1 cellular context compared by ENCODE assay signal in genomic region chr12:6195665-6196535, GRCh38.
A peak's percentile ranks its signal among the peaks of the same experiment; 100 is the strongest.
TF ChIP-seq lines count a peak whose summit lies in the region.

No MANE protein-coding gene starts in this region.

TF ChIP-seq in K562, 482 proteins besides CTCF, POLR2A, EP300 and RAD21 (continued from another document):
- TF ChIP-seq USF2 (CRISPR knock-in tag; IDR thresholded peaks at IDR 0.05) (peak; percentile 15; the same call in 1 of the 2 replicates), ZNF175 (CRISPR knock-in tag; IDR thresholded peaks at IDR 0.05; ENCODE audit: low read depth) (no peak), TEAD2 (tag; IDR thresholded peaks at IDR 0.05) (no peak), MEIS2 (IDR thresholded peaks at IDR 0.05; ENCODE audit: partially characterized antibody) (no peak), TRIM28 (IDR thresholded peaks at IDR 0.05) (no peak), HES1 (IDR thresholded peaks at IDR 0.05; ENCODE audit: low read depth) (no peak), E2F4 (CRISPR knock-in tag; IDR thresholded peaks at IDR 0.05; ENCODE audit: low read depth) (no peak), ZMIZ1 (IDR thresholded peaks at IDR 0.05; ENCODE audit: low read depth in 2 of 2, low read length in 2 of 2) (no peak), CREM (IDR thresholded peaks at IDR 0.05; ENCODE audit: low read depth) (peak; percentile 25; the same call in 1 of the 2 replicates), TFAP4 (CRISPR knock-in tag; IDR thresholded peaks at IDR 0.05; ENCODE audit: borderline replicate concordance) (peak; percentile 63), ARID2 (IDR thresholded peaks at IDR 0.05) (peak; percentile 27; the same call in 1 of the 2 replicates), CHAMP1 (IDR thresholded peaks at IDR 0.05) (no peak), ASH1L (IDR thresholded peaks at IDR 0.05; ENCODE audit: borderline replicate concordance, low read depth, partially characterized antibody) (no peak), NFIX (CRISPR knock-in tag; IDR thresholded peaks at IDR 0.05; ENCODE audit: low read depth) (no peak), E2F8 (IDR thresholded peaks at IDR 0.05; ENCODE audit: low read depth, partially characterized antibody) (no peak), ZNF121 (CRISPR knock-in tag; conservative IDR thresholded peaks at IDR 0.05) (no peak), KDM4B (IDR thresholded peaks at IDR 0.05; ENCODE audit: borderline replicate concordance in 2 of 2, low read depth in 1 of 2) (no peak), STAT5B (CRISPR knock-in tag; IDR thresholded peaks at IDR 0.05) (no peak), U2AF1 (optimal IDR thresholded peaks at IDR 0.05; ENCODE audit: low read depth, low read length) (no peak), HMBOX1 (IDR thresholded peaks at IDR 0.05) (no peak), CBX5 (IDR thresholded peaks at IDR 0.05; ENCODE audit: borderline replicate concordance, low read depth) (no peak), ETS2 (tag; IDR thresholded peaks at IDR 0.05; ENCODE audit: borderline replicate concordance, poor library complexity, severe bottlenecking) (no peak), ESRRA (IDR thresholded peaks at IDR 0.05; ENCODE audit: borderline replicate concordance, low read depth) (no peak), TBP (optimal IDR thresholded peaks at IDR 0.05; ENCODE audit: low read depth, low read length) (no peak), THRB (CRISPR knock-in tag; conservative IDR thresholded peaks at IDR 0.05) (no peak), RBM39 (optimal IDR thresholded peaks at IDR 0.05; ENCODE audit: low read depth, low read length) (no peak), MTA1 (IDR thresholded peaks at IDR 0.05; ENCODE audit: borderline replicate concordance) (no peak), HNRNPLL (IDR thresholded peaks at IDR 0.05; ENCODE audit: low read depth, low read length, poor library complexity, severe bottlenecking) (no peak), CBFA2T2 (conservative IDR thresholded peaks at IDR 0.05) (no peak), CHD4 (IDR thresholded peaks at IDR 0.05; ENCODE audit: insufficient read depth, insufficient replicate concordance, low read depth, low read length, poor library complexity, severe bottlenecking) (no peak), SIN3A (IDR thresholded peaks at IDR 0.05; ENCODE audit: borderline replicate concordance in 2 of 2, control insufficient read depth in 1 of 2, low read depth in 2 of 2, low read length in 2 of 2) (no peak), ZNF785 (CRISPR knock-in tag; IDR thresholded peaks at IDR 0.05) (no peak), ZNF766 (CRISPR knock-in tag; conservative IDR thresholded peaks at IDR 0.05) (peak; percentile 45; the same call in 1 of the 2 replicates), ZNF232 (CRISPR knock-in tag; IDR thresholded peaks at IDR 0.05) (no peak), DEAF1 (CRISPR knock-in tag; IDR thresholded peaks at IDR 0.05) (peak; percentile 49), ELF4 (CRISPR knock-in tag; IDR thresholded peaks at IDR 0.05) (no peak), NCOR1 (IDR thresholded peaks at IDR 0.05) (no peak), HNRNPH1 (optimal IDR thresholded peaks at IDR 0.05; ENCODE audit: low read depth, low read length) (no peak), NR2F6 (CRISPR knock-in tag; IDR thresholded peaks at IDR 0.05) (no peak), LCOR (CRISPR knock-in tag; IDR thresholded peaks at IDR 0.05) (no peak)
TF ChIP-seq in K562: peak in this region for 9.
